8 cellular contexts compared by ENCODE assay signal in genomic region chr17:78325076-78325712, GRCh38. TPM values are rescaled to one million over a fixed set of nuclear protein-coding genes. Genes with fewer than 3 reads are reported as not detected.
DNase-seq lines count a peak whose midpoint lies in the region; TF ChIP-seq lines count a peak whose summit lies in the region.

No MANE protein-coding gene starts in this region.

- H3K27me3 ChIP-seq in right atrium auricular region, result no peaks in the 10 kb centered on the region

- DNase-seq in GM03348 (ENCODE audit: low spot score) (peak; percentile 40), right atrium auricular region (ENCODE audit: low spot score) (peak; percentile 87), skeletal muscle cell (ENCODE audit: low read depth) (peak; percentile 55), NAMALWA (ENCODE audit: low spot score) (no peak), NCI-H510A treated with DMSO at 0.1 percent for 48 hours (lab: John Stamatoyannopoulos, UW) (no peak)
- no peak for DNase-seq in activated effector memory CD4-positive, alpha-beta T cell treated with anti-CD3 and anti-CD28 coated beads, Interleukin-2, amount 50 U/mL, for 16 hours
- DNase-seq in activated CD4-positive, alpha-beta T cell treated with anti-CD3 and anti-CD28 coated beads, Interleukin-2, amount 50 U/mL, for 48 hours, result no peak

- H3K9me3 ChIP-seq in right atrium auricular region, result no peaks in the 10 kb centered on the region

- no peak for TF ChIP-seq CTCF in right atrium auricular region (IDR thresholded peaks at IDR 0.05)

- peak overlapping the region; percentile 94 for H3K27ac ChIP-seq in adipose tissue (ENCODE audit: low read depth, low read length)
- H3K27ac ChIP-seq in right atrium auricular region, result peak overlapping the region; percentile 76 to 84

- H3K4me3 ChIP-seq in right atrium auricular region (peak overlapping the region in 1 of 2 donors; percentile 22), skeletal muscle cell (ENCODE audit: low read depth, low read length) (no peak overlapping the region)

- 56 to 66% (median 63%) methylated on average over 20 of the region's 20 CpGs for WGBS in adipose tissue, 3 donors

- no peaks in the 10 kb centered on the region for H3K36me3 ChIP-seq in right atrium auricular region

- H3K4me1 ChIP-seq in right atrium auricular region, result peaks cover 0 to 41% of the 10 kb centered on the region in 2 donors

RNA-seq across cellular contexts. Expression of gene SOCS3, which starts 34.7 kb away (rescaled TPM):
- 1,000 to 10,000 TPM in 1 of 3 donors, 100 to 1,000 TPM in 1, 10 to 100 TPM in 1; 33.1 to 1,268 (median 796) TPM for polyA plus RNA-seq in adipose tissue
- total RNA-seq in right atrium auricular region, result 10 to 100 TPM; 39.9 to 56.8 TPM

RNA-seq across cellular contexts. Expression of gene PGS1, which starts 53.3 kb away (rescaled TPM):
- polyA plus RNA-seq in adipose tissue, result 10 to 100 TPM; 14.2 to 55.2 (median 28.3) TPM
- total RNA-seq in right atrium auricular region, result 10 to 100 TPM; 21.2 to 21.8 TPM

Comparison
In these comparisons a context has a peak if more than half of its experiments do, and no peak if none do; other contexts are left out.
1. DNase-seq: peak in GM03348 (single experiment), right atrium auricular region (single experiment) and skeletal muscle cell (single experiment); none in NAMALWA (single experiment), activated effector memory CD4-positive, alpha-beta T cell treated with anti-CD3 and anti-CD28 coated beads, Interleukin-2, amount 50 U/mL, for 16 hours (single experiment), NCI-H510A treated with DMSO at 0.1 percent for 48 hours (single experiment) and activated CD4-positive, alpha-beta T cell treated with anti-CD3 and anti-CD28 coated beads, Interleukin-2, amount 50 U/mL, for 48 hours (0 of 2).